Comparison of ENCODE assay signal across 8 cellular contexts in the genomic region with DNA sequence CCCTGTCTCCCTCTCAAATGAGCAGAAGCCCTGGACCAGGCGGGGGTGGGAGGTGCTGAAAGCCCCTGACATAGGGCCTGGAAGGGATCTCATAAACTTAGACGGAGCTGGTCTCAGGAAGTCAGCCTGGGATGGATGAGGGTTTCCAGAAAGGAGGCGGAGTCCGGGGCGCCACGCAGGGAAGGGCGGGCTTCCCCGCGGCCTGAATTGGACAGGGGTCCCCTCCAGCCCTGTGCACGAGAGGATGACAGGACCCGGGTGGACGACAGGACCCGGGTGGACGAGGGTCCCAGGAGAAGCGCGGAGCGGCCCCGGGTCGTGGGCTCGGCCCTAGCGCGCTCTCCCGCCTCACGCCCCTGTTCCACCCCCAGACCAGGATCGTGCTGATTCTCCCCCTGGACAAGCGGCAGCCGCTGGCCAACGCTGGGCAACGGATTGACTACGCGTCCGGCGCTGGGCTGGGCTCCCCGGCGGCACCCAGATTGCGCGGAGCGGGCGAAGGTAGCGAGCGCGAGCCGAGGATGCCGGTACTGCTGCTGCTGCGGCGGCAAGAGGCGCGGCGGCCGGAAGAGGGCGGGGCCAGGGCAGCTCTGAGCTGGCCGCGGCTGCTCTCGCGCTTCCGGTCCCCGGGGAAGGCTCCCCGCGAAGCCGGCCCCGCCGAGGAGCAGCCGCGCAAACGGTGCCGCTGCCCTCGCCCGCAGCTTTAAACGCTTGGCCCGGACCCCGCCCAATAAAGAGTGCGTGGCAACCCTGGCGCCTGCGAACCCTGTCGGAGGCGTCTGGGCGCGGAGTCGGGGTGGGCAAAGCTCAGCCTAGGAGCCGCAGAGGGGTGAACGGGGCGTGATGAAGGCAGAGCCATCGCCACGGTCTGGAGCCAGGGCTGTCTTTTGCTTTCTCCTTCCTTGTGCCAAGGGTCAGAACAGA. TPM values are rescaled to one million over a fixed set of nuclear protein-coding genes. Genes with fewer than 3 reads are reported as not detected.
A peak's percentile ranks its signal among the peaks of the same experiment; 100 is the strongest.
DNase-seq lines count a peak whose midpoint lies in the region; ATAC-seq and TF ChIP-seq lines count a peak whose summit lies in the region.

No MANE protein-coding gene starts in this region.

- ATAC-seq in GM21447 (IDR thresholded peaks at IDR 0.05; ENCODE audit: unreplicated experiment) (peak; percentile 40), SK-N-SH treated with all-trans-retinoic acid at 6 μM for 48 hours (peak; percentile 82)

- H3K9me2 ChIP-seq in MM.1S (replicated peaks; ENCODE audit: insufficient read depth, low read length): no peaks in the 10 kb centered on the region

- no peak for TF ChIP-seq POLR2A in testis (IDR thresholded peaks at IDR 0.05)

- peak overlapping the region; percentile 79 for H3K9ac ChIP-seq in MM.1S (ENCODE audit: low read length)

- H4K20me1 ChIP-seq in MM.1S (ENCODE audit: insufficient read depth, low read length): no peaks in the 10 kb centered on the region

- DNase-seq in COLO668 (lab: John Stamatoyannopoulos, UW; ENCODE audit: unreplicated experiment) (peak; percentile 94), MM.1S (peak; percentile 90), glomerular visceral epithelial cell (ENCODE audit: extremely low spot score) (peak; percentile 84), occipital lobe (lab: John Stamatoyannopoulos, UW) (peak; percentile 73), testis (peak; percentile 82)
- DNase-seq in activated naive CD4-positive, alpha-beta T cell treated with anti-CD3 and anti-CD28 coated beads, Interleukin-2, amount 50 U/mL, for 16 hours: peak; percentile 88

- 0 to 1% methylated on average over 9 to 81 of the region's 84 CpGs for WGBS in testis, 2 donors

- H3K4me3 ChIP-seq in MM.1S (ENCODE audit: low read length) (peak overlapping the region; percentile 87), testis (peak overlapping the region; percentile 57 to 75)

- H3K36me3 ChIP-seq in MM.1S (replicated peaks; ENCODE audit: insufficient read depth, low read length) (no peaks in the 10 kb centered on the region), testis (ENCODE audit: low read depth, missing control alignments) (no peaks in the 10 kb centered on the region)

- H3F3A ChIP-seq in MM.1S (ENCODE audit: insufficient read depth, low read length): peaks cover 26% of the 10 kb centered on the region

- no peak for TF ChIP-seq CTCF in MM.1S (IDR thresholded peaks at IDR 0.05; ENCODE audit: low read length)
- no peak for TF ChIP-seq CTCF in testis (IDR thresholded peaks at IDR 0.05)

- H3K27me3 ChIP-seq in MM.1S (replicated peaks; ENCODE audit: insufficient read depth, low read length) (no peaks in the 10 kb centered on the region), testis (no peaks in the 10 kb centered on the region)

- peak overlapping the region; percentile 90 for H2AFZ ChIP-seq in MM.1S (ENCODE audit: low read length)

- H3K79me2 ChIP-seq in MM.1S (ENCODE audit: low read length): peaks cover 5% of the 10 kb centered on the region; the same call in 1 of the 2 replicates

- intact Hi-C loops in testis (cut with DNase I; ENCODE audit: low total_unique reads): no loop called here

- H3K4me2 ChIP-seq in MM.1S (ENCODE audit: low read depth, low read length): peak overlapping the region; percentile 99

- H3K9me3 ChIP-seq in MM.1S (replicated peaks; ENCODE audit: insufficient read depth, low read length) (no peaks in the 10 kb centered on the region), testis (no peaks in the 10 kb centered on the region)

- peak overlapping the region; percentile 45; the same call in 1 of the 2 replicates for H3K27ac ChIP-seq in MM.1S (ENCODE audit: low read length)
- peak overlapping the region; percentile 72 to 75 for H3K27ac ChIP-seq in testis

- H3K4me1 ChIP-seq in MM.1S (ENCODE audit: low read length) (peaks cover 22% of the 10 kb centered on the region), testis (peaks cover 19% of the 10 kb centered on the region)

TF ChIP-seq in SK-N-SH treated with all-trans-retinoic acid at 6 μM for 48 hours, 23 proteins besides CTCF, POLR2A, EP300 and RAD21:
- TF ChIP-seq, protein P1, sequence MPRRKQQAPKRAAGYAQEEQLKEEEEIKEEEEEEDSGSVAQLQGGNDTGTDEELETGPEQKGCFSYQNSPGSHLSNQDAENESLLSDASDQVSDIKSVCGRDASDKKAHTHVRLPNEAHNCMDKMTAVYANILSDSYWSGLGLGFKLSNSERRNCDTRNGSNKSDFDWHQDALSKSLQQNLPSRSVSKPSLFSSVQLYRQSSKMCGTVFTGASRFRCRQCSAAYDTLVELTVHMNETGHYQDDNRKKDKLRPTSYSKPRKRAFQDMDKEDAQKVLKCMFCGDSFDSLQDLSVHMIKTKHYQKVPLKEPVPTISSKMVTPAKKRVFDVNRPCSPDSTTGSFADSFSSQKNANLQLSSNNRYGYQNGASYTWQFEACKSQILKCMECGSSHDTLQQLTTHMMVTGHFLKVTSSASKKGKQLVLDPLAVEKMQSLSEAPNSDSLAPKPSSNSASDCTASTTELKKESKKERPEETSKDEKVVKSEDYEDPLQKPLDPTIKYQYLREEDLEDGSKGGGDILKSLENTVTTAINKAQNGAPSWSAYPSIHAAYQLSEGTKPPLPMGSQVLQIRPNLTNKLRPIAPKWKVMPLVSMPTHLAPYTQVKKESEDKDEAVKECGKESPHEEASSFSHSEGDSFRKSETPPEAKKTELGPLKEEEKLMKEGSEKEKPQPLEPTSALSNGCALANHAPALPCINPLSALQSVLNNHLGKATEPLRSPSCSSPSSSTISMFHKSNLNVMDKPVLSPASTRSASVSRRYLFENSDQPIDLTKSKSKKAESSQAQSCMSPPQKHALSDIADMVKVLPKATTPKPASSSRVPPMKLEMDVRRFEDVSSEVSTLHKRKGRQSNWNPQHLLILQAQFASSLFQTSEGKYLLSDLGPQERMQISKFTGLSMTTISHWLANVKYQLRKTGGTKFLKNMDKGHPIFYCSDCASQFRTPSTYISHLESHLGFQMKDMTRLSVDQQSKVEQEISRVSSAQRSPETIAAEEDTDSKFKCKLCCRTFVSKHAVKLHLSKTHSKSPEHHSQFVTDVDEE (CRISPR knock-in tag; IDR thresholded peaks at IDR 0.05): 0 out of 2 replicates have a peak, but pooled peaks have one; percentile 22
- TF ChIP-seq, protein P2, sequence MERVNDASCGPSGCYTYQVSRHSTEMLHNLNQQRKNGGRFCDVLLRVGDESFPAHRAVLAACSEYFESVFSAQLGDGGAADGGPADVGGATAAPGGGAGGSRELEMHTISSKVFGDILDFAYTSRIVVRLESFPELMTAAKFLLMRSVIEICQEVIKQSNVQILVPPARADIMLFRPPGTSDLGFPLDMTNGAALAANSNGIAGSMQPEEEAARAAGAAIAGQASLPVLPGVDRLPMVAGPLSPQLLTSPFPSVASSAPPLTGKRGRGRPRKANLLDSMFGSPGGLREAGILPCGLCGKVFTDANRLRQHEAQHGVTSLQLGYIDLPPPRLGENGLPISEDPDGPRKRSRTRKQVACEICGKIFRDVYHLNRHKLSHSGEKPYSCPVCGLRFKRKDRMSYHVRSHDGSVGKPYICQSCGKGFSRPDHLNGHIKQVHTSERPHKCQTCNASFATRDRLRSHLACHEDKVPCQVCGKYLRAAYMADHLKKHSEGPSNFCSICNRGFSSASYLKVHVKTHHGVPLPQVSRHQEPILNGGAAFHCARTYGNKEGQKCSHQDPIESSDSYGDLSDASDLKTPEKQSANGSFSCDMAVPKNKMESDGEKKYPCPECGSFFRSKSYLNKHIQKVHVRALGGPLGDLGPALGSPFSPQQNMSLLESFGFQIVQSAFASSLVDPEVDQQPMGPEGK (CRISPR knock-in tag; IDR thresholded peaks at IDR 0.05; ENCODE audit: borderline replicate concordance): no peak

RNA-seq across cellular contexts. Expression of a gene that starts 1.3 kb away (rescaled TPM):
- total RNA-seq in occipital lobe (not detected), testis (100 to 1,000 TPM in 1 of 2 donors, 10 to 100 TPM in 1; 40.0 to 119 TPM)
- polyA plus RNA-seq in testis (ENCODE audit: insufficient read depth, low read depth, low replicate concordance): 128 TPM

RNA-seq across cellular contexts. Expression of a gene that starts 3.3 kb away (rescaled TPM):
- total RNA-seq in occipital lobe (1.1 TPM), testis (10 to 100 TPM; 26.6 to 55.0 TPM)
- polyA plus RNA-seq in testis (ENCODE audit: insufficient read depth, low read depth, low replicate concordance): 62.1 TPM

RNA-seq across cellular contexts. Expression of a gene that starts 10.8 kb away (rescaled TPM):
- 27.8 TPM for total RNA-seq in occipital lobe
- 100 to 1,000 TPM; 106 to 118 TPM for total RNA-seq in testis
- 59.7 TPM for polyA plus RNA-seq in testis (ENCODE audit: insufficient read depth, low read depth, low replicate concordance)

RNA-seq across cellular contexts. Expression of a gene that starts 22.8 kb away (rescaled TPM):
- total RNA-seq in occipital lobe: 2.2 TPM
- total RNA-seq in testis: 10 to 100 TPM; 19.9 to 22.8 TPM
- 16.9 TPM for polyA plus RNA-seq in testis (ENCODE audit: insufficient read depth, low read depth, low replicate concordance)

RNA-seq across cellular contexts. Expression of a gene that starts 56.7 kb away (rescaled TPM):
- total RNA-seq in occipital lobe: 12.5 TPM
- 1 to 10 TPM; 4.6 to 5.1 TPM for total RNA-seq in testis
- polyA plus RNA-seq in testis (ENCODE audit: insufficient read depth, low read depth, low replicate concordance): 6.8 TPM

Comparison
In these comparisons a context has a peak if more than half of its experiments do, and no peak if none do; other contexts are left out.
1. Peak in every context shown above with its lines: DNase-seq, ATAC-seq, H3K4me3 ChIP-seq and H3K27ac ChIP-seq.
2. RNA of a gene that starts 1.3 kb away (total RNA-seq): 40.0 to 119 TPM in testis; not detected in occipital lobe (single experiment); every median in the first group is over 10 times any median in the second.
3. RNA of a gene that starts 3.3 kb away (total RNA-seq): 26.6 to 55.0 TPM in testis; 1.1 TPM in occipital lobe (single experiment); every median in the first group is over 10 times any median in the second.